ENCODE assay signal across 22 cellular contexts in genomic region chr21:45962531-45963224, GRCh38.
"Had no signal": no experiment of that assay in that cellular context is flagged by ENCODE, and none has a peak within 500 bp of the region (broad histone marks: within the 10 kb centered on the region; RNA-seq: fewer than 3 reads in every experiment).

No MANE protein-coding gene starts in this region.

- H2AFZ ChIP-seq: hepatocyte had no signal

- H3K27ac ChIP-seq: colonic mucosa, hepatocyte, pancreas, stomach, thoracic aorta, transverse colon had no signal

- H3K4me2 ChIP-seq: hepatocyte had no signal

- H3K79me2 ChIP-seq: hepatocyte had no signal

- H3K27me3 ChIP-seq: colonic mucosa, hepatocyte, pancreas, transverse colon had no signal

- DNase-seq: cerebellar nuclear complex; colonic mucosa; effector CD4-positive, alpha-beta T cell; endodermal cell; erythroblast; foreskin melanocyte; head of caudate nucleus; left colon; mammary epithelial cell; mucosa of descending colon; naive thymus-derived CD8-positive, alpha-beta T cell; nucleus accumbens; pancreas; stimulated activated CD4-positive, alpha-beta T cell treated with anti-CD3 and anti-CD28 coated beads, Interleukin-2, amount 100 ng/mL, for 24 hours; stimulated activated naive CD4-positive, alpha-beta T cell; stomach; substantia nigra; transverse colon had no signal

- H3K4me1 ChIP-seq: colonic mucosa, pancreas had no signal

- H3K36me3 ChIP-seq: colonic mucosa, pancreas, stomach, thoracic aorta, transverse colon had no signal

- H3K9me3 ChIP-seq: colonic mucosa, pancreas, thoracic aorta had no signal

- ATAC-seq: left colon; mucosa of descending colon; naive thymus-derived CD8-positive, alpha-beta T cell; pancreas; sciatic nerve had no signal

- H3K4me3 ChIP-seq: colonic mucosa, hepatocyte, mucosa of descending colon, pancreas, skin epidermis, stomach, thoracic aorta, transverse colon had no signal
